Comparison of ENCODE assay signal across 1 cellular context in genomic region chr17:82076785-82077591, GRCh38.
A peak's percentile ranks its signal among the peaks of the same experiment; 100 is the strongest.
TF ChIP-seq lines count a peak whose summit lies in the region.

No MANE protein-coding gene starts in this region.

TF ChIP-seq in HepG2, 621 proteins besides CTCF, POLR2A, EP300 and RAD21 (continued from another document and continues in another):
- TF ChIP-seq ZNF446 (CRISPR knock-in tag; IDR thresholded peaks at IDR 0.05) (no peak), SNRNP70 (IDR thresholded peaks at IDR 0.05; ENCODE audit: low read depth, low read length) (no peak), ZNF709 (CRISPR knock-in tag; IDR thresholded peaks at IDR 0.05) (no peak), ZBTB25 (CRISPR knock-in tag; IDR thresholded peaks at IDR 0.05) (no peak), SALL1 (CRISPR knock-in tag; IDR thresholded peaks at IDR 0.05) (peak; percentile 34; the same call in 1 of the 2 replicates), GABPA (IDR thresholded peaks at IDR 0.05; ENCODE audit: low read depth, low read length) (no peak), GABPA (CRISPR knock-in tag; IDR thresholded peaks at IDR 0.05; ENCODE audit: low read depth) (no peak), ETV6 (CRISPR knock-in tag; conservative IDR thresholded peaks at IDR 0.05) (peak; percentile 54; the same call in 1 of the 2 replicates), ZNF414 (CRISPR knock-in tag; IDR thresholded peaks at IDR 0.05) (no peak), SMARCC2 (IDR thresholded peaks at IDR 0.05) (no peak), ZNF292 (CRISPR knock-in tag; IDR thresholded peaks at IDR 0.05; ENCODE audit: borderline replicate concordance, low read depth) (no peak), ARNTL (CRISPR knock-in tag; IDR thresholded peaks at IDR 0.05) (no peak), KLF12 (CRISPR knock-in tag; IDR thresholded peaks at IDR 0.05; ENCODE audit: borderline replicate concordance) (no peak; the same call in 1 of the 2 replicates), XBP1 (CRISPR knock-in tag; IDR thresholded peaks at IDR 0.05) (no peak), ZBTB26 (CRISPR knock-in tag; IDR thresholded peaks at IDR 0.05; ENCODE audit: borderline replicate concordance) (no peak), ETS1 (CRISPR knock-in tag; IDR thresholded peaks at IDR 0.05) (no peak), RARA (CRISPR knock-in tag; IDR thresholded peaks at IDR 0.05) (no peak), HNRNPL (IDR thresholded peaks at IDR 0.05; ENCODE audit: low read depth, low read length) (peak; percentile 82), NFIC (IDR thresholded peaks at IDR 0.05; ENCODE audit: low read length) (no peak), HIC2 (CRISPR knock-in tag; IDR thresholded peaks at IDR 0.05; ENCODE audit: low read depth) (no peak), KLF15 (CRISPR knock-in tag; IDR thresholded peaks at IDR 0.05; ENCODE audit: borderline replicate concordance) (no peak), ZBTB2 (CRISPR knock-in tag; IDR thresholded peaks at IDR 0.05; ENCODE audit: low read depth) (no peak), HNF4A (CRISPR knock-in tag; IDR thresholded peaks at IDR 0.05) (no peak), SSRP1 (CRISPR knock-in tag; IDR thresholded peaks at IDR 0.05) (peak; percentile 29), THRA (CRISPR knock-in tag; IDR thresholded peaks at IDR 0.05; ENCODE audit: borderline replicate concordance) (no peak), HES4 (CRISPR knock-in tag; IDR thresholded peaks at IDR 0.05; ENCODE audit: borderline replicate concordance) (no peak), HDAC2 (CRISPR knock-in tag; IDR thresholded peaks at IDR 0.05) (no peak), MYNN (CRISPR knock-in tag; IDR thresholded peaks at IDR 0.05; ENCODE audit: low read depth) (no peak), FOXP1 (IDR thresholded peaks at IDR 0.05) (no peak), FOXP1 (CRISPR knock-in tag; IDR thresholded peaks at IDR 0.05) (no peak), NR2F2 (IDR thresholded peaks at IDR 0.05; ENCODE audit: borderline replicate concordance, low read depth) (0 out of 2 replicates have a peak, but pooled peaks have one; percentile 2), GPBP1L1 (CRISPR knock-in tag; IDR thresholded peaks at IDR 0.05) (no peak), MXI1 (IDR thresholded peaks at IDR 0.05; ENCODE audit: borderline replicate concordance, low read depth, low read length) (no peak), KDM6A (CRISPR knock-in tag; IDR thresholded peaks at IDR 0.05; ENCODE audit: low read depth) (no peak), SMAD3 (CRISPR knock-in tag; IDR thresholded peaks at IDR 0.05) (no peak), ZKSCAN8 (CRISPR knock-in tag; IDR thresholded peaks at IDR 0.05; ENCODE audit: borderline replicate concordance) (0 out of 2 replicates have a peak, but pooled peaks have one; percentile 10), SMAD9 (CRISPR knock-in tag; IDR thresholded peaks at IDR 0.05) (no peak), ZMYM4 (CRISPR knock-in tag; IDR thresholded peaks at IDR 0.05) (0 out of 2 replicates have a peak, but pooled peaks have one; percentile 6), ZNF737 (CRISPR knock-in tag; IDR thresholded peaks at IDR 0.05; ENCODE audit: borderline replicate concordance) (no peak), DNMT3B (CRISPR knock-in tag; conservative IDR thresholded peaks at IDR 0.05) (no peak), YEATS4 (CRISPR knock-in tag; IDR thresholded peaks at IDR 0.05; ENCODE audit: borderline replicate concordance) (no peak), CBX5 (CRISPR knock-in tag; IDR thresholded peaks at IDR 0.05; ENCODE audit: borderline replicate concordance) (no peak), HOMEZ (CRISPR knock-in tag; IDR thresholded peaks at IDR 0.05; ENCODE audit: low read depth) (no peak), PRPF4 (IDR thresholded peaks at IDR 0.05; ENCODE audit: low read depth, low read length, poor library complexity, severe bottlenecking) (no peak), ZNF24 (IDR thresholded peaks at IDR 0.05) (no peak), GLI4 (CRISPR knock-in tag; IDR thresholded peaks at IDR 0.05; ENCODE audit: borderline replicate concordance) (no peak), NONO (IDR thresholded peaks at IDR 0.05) (no peak), NONO (CRISPR knock-in tag; conservative IDR thresholded peaks at IDR 0.05) (no peak), ZNF354B (CRISPR knock-in tag; IDR thresholded peaks at IDR 0.05) (no peak), XRCC5 (optimal IDR thresholded peaks at IDR 0.05; ENCODE audit: low read length) (no peak), ZNF230 (CRISPR knock-in tag; IDR thresholded peaks at IDR 0.05) (no peak), ZFYVE20 (CRISPR knock-in tag; IDR thresholded peaks at IDR 0.05; ENCODE audit: borderline replicate concordance, low read depth) (0 out of 2 replicates have a peak, but pooled peaks have one; percentile 16), ETV5 (CRISPR knock-in tag; IDR thresholded peaks at IDR 0.05; ENCODE audit: borderline replicate concordance) (no peak), KDM3A (CRISPR knock-in tag; IDR thresholded peaks at IDR 0.05; ENCODE audit: low read depth) (no peak), POLR2AphosphoS2 (IDR thresholded peaks at IDR 0.05; ENCODE audit: low read depth, low read length) (peak; percentile 35; the same call in 1 of the 2 replicates), ZNF576 (CRISPR knock-in tag; IDR thresholded peaks at IDR 0.05) (no peak), THAP8 (CRISPR knock-in tag; IDR thresholded peaks at IDR 0.05; ENCODE audit: borderline replicate concordance) (0 out of 2 replicates have a peak, but pooled peaks have one; percentile 28)
